Comparison of ENCODE assay signal across 1 cellular context in the genomic region with DNA sequence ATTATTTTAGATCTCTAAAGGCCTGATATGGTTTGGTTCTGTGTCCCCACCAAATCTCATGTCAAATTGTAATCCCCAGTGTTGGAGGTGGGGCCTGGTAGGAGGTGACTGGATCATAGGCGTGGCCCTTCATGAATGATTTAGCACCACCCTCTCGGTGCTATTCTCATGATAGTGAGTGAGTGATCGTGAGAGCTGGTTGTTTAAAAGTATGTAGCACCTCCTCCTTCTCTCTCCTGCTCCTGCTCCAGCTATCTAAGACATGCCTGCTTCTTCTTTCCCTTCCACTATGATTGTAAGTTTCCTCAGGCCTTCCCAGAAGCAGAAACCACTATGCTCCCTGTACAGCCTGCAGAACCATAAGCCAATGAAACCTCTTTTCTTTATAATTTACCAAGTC.
TF ChIP-seq lines count a peak whose summit lies in the region.

No MANE protein-coding gene starts in this region.

TF ChIP-seq in WTC11, 78 proteins besides CTCF, POLR2A, EP300 and RAD21 (continued from another document):
- TF ChIP-seq HMGXB4 (CRISPR knock-in tag; IDR thresholded peaks at IDR 0.05), result no peak
- no peak for TF ChIP-seq AFF4 (CRISPR knock-in tag; IDR thresholded peaks at IDR 0.05; ENCODE audit: borderline replicate concordance)
- TF ChIP-seq, protein P1, sequence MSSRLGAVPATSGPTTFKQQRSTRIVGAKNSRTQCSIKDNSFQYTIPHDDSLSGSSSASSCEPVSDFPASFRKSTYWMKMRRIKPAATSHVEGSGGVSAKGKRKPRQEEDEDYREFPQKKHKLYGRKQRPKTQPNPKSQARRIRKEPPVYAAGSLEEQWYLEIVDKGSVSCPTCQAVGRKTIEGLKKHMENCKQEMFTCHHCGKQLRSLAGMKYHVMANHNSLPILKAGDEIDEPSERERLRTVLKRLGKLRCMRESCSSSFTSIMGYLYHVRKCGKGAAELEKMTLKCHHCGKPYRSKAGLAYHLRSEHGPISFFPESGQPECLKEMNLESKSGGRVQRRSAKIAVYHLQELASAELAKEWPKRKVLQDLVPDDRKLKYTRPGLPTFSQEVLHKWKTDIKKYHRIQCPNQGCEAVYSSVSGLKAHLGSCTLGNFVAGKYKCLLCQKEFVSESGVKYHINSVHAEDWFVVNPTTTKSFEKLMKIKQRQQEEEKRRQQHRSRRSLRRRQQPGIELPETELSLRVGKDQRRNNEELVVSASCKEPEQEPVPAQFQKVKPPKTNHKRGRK (CRISPR knock-in tag; IDR thresholded peaks at IDR 0.05; ENCODE audit: borderline replicate concordance), result no peak
- TF ChIP-seq ZNF396 (CRISPR knock-in tag; IDR thresholded peaks at IDR 0.05; ENCODE audit: borderline replicate concordance), result no peak
- no peak for TF ChIP-seq ZBTB21 (CRISPR knock-in tag; IDR thresholded peaks at IDR 0.05; ENCODE audit: borderline replicate concordance)
TF ChIP-seq in WTC11: peak in this region for 0.
